Comparison of ENCODE assay signal across 12 cellular contexts in the genomic region with DNA sequence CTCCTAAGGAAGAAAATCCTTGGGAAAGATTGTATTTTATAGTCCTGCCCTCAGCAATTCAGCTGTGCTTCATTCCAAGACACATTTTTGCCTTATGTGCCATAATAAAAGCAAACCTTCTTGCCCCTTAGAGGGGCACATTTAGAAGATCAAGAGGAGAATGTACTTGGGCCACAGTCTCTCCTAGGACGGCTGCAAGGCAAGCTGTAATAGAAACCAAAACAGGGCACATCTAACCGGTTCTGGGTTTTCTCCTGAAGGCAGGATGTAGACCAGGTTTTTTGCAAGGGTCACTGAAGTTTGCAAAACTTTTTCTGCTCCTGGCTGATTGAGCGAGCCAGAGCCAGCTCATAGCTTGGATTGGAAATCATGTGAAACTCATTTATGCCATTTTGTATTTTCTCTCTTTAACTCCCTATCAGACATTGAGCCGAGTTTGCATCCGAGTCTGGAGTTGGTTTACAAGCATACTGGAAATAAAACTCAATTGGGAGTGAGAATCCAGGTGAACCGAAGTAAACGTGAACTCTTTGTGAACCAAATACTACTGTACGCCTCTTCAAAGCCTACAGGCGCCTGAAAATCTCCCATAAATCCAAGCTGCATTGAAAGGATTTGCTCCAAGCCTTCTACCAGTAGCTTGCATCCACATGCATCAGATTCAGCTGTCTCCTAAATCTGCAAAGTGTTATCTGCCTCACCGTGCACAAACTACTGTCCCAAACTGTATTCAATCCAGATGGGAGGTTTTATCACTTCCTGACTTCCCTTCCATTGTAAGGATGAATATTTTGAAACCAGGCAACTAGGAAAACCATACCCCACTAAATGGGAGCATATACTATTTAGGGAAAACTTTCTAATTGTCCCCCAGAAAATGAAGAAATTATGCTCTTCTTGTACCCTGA.
DNase-seq lines count a peak whose midpoint lies in the region; ATAC-seq, FAIRE-seq and TF ChIP-seq lines count a peak whose summit lies in the region.
"Had no signal": no experiment of that assay in that cellular context is flagged by ENCODE, and none has a peak within 500 bp of the region (broad histone marks: within the 10 kb centered on the region; RNA-seq: fewer than 3 reads in every experiment).

No MANE protein-coding gene starts in this region.

- peaks cover 32% of the 10 kb centered on the region for H3K4me1 ChIP-seq in vagina
- H3K4me1 ChIP-seq in A673 (ENCODE audit: insufficient read depth, low read length, poor library complexity, severe bottlenecking): peaks cover 31% of the 10 kb centered on the region

- CTCF ChIA-PET in A673 (lab: Charles Lee): no interaction called here

- DNase-seq in M059J (ENCODE audit: low read depth) (peak; percentile 58), bronchial epithelial cell (ENCODE audit: low read depth) (peak; percentile 42), lung microvascular endothelial cell (ENCODE audit: low read depth in 2 of 2) (peak; percentile 34 to 39), vagina (ENCODE audit: extremely low spot score in 2 of 2) (no peak), A673 (ENCODE audit: low spot score) (no peak)
- no peak for DNase-seq in stimulated activated CD4-positive, alpha-beta T cell treated with anti-CD3 and anti-CD28 coated beads, Interleukin-4, amount 100 ng/mL, for 24 hours
- DNase-seq: activated CD4-positive, alpha-beta memory T cell treated with anti-CD3 and anti-CD28 coated beads for 36 hours; activated naive CD4-positive, alpha-beta T cell; DMS153; NCI-H2029; ovary had no signal

- no TSS peak for BruUV-seq in A673 (replicated peaks; lab: Mats Ljungman, UMichigan)

- H3K9me3 ChIP-seq in vagina (no peaks in the 10 kb centered on the region), A673 (ENCODE audit: low read depth, low read length, poor library complexity, severe bottlenecking) (no peaks in the 10 kb centered on the region)
- H3K9me3 ChIP-seq: ovary had no signal

- ATAC-seq in HG02571 (IDR thresholded peaks at IDR 0.05; ENCODE audit: unreplicated experiment): no peak

- no peak for TF ChIP-seq CTCF in bronchial epithelial cell (IDR thresholded peaks at IDR 0.05; ENCODE audit: insufficient read depth, low read length, severe bottlenecking)
- TF ChIP-seq CTCF in vagina (IDR thresholded peaks at IDR 0.05): no peak
- no peak for TF ChIP-seq CTCF in A673 (conservative IDR thresholded peaks at IDR 0.05; ENCODE audit: low read depth, low read length)

- intact Hi-C loops in vagina (cut with DNase I) (no loop called here), A673 (cut with micrococcal nuclease; ENCODE audit: unreplicated experiment) (no loop called here)

- H3K36me3 ChIP-seq in bronchial epithelial cell (ENCODE audit: control insufficient read depth, insufficient read depth, low read length): no peaks in the 10 kb centered on the region
- no peaks in the 10 kb centered on the region for H3K36me3 ChIP-seq in vagina
- no peaks in the 10 kb centered on the region for H3K36me3 ChIP-seq in A673 (ENCODE audit: insufficient read depth, low read length, poor library complexity, severe bottlenecking)
- H3K36me3 ChIP-seq: ovary had no signal

- H3K27ac ChIP-seq in vagina: peak overlapping the region; percentile 63
- H3K27ac ChIP-seq in A673 (ENCODE audit: low read depth, low read length, poor library complexity, severe bottlenecking): no peak overlapping the region
- H3K27ac ChIP-seq: ovary had no signal

- no peak for FAIRE-seq in bronchial epithelial cell (lab: Jason Lieb, UNC)

- H3K27me3 ChIP-seq in bronchial epithelial cell (ENCODE audit: control insufficient read depth, insufficient read depth, low read length): no peaks in the 10 kb centered on the region
- H3K27me3 ChIP-seq in vagina: no peaks in the 10 kb centered on the region
- H3K27me3 ChIP-seq in A673 (replicated peaks; ENCODE audit: insufficient read depth, low read depth, low read length, poor library complexity): no peaks in the 10 kb centered on the region
- H3K27me3 ChIP-seq: ovary had no signal

- no peak for TF ChIP-seq POLR2A in vagina (IDR thresholded peaks at IDR 0.05)

- POLR2A ChIA-PET in A673 (lab: Charles Lee; ENCODE audit: low non-redundant PET): interaction anchor here (0.5 kb wide), 1 partner anchor 21 kb away, joined by 8 read pairs; no protein-coding TSS in a partner anchor

- H3K4me3 ChIP-seq in bronchial epithelial cell (ENCODE audit: low read depth, low read length) (no peak overlapping the region), vagina (peak overlapping the region in 1 of 2 donors; percentile 1), A673 (ENCODE audit: low read depth, low read length, poor library complexity, severe bottlenecking) (no peak overlapping the region)
- H3K4me3 ChIP-seq: ovary had no signal

Comparison
In these comparisons a context has a peak if more than half of its experiments do, and no peak if none do; other contexts are left out.
1. DNase-seq: peak in M059J (single experiment), bronchial epithelial cell (single experiment) and lung microvascular endothelial cell (2 of 2); none in vagina (0 of 2), stimulated activated CD4-positive, alpha-beta T cell treated with anti-CD3 and anti-CD28 coated beads, Interleukin-4, amount 100 ng/mL, for 24 hours (single experiment) and A673 (single experiment).